8 cellular contexts compared by ENCODE assay signal in genomic region chr12:79689041-79689476, GRCh38. TPM values are rescaled to one million over a fixed set of nuclear protein-coding genes. Genes with fewer than 3 reads are reported as not detected.
DNase-seq lines count a peak whose midpoint lies in the region; ATAC-seq and TF ChIP-seq lines count a peak whose summit lies in the region.

No MANE protein-coding gene starts in this region.

- H3K4me3 ChIP-seq in ovary = peak overlapping the region; percentile 65

- no peaks in the 10 kb centered on the region for H3K9me3 ChIP-seq in ovary

- TF ChIP-seq CTCF in endothelial cell (IDR thresholded peaks at IDR 0.05; ENCODE audit: unreplicated experiment) (no peak), ovary (IDR thresholded peaks at IDR 0.05) (no peak)

- H3K4me1 ChIP-seq in ovary (ENCODE audit: insufficient read depth) = no peaks in the 10 kb centered on the region

- peak overlapping the region; percentile 81 for H3K27ac Mint-ChIP-seq in endothelial cell (ENCODE audit: unreplicated experiment)

- intact Hi-C loops in ovary (cut with DNase I) = loop anchor here in 2 of 4 donors (5.0 kb wide), 2 partner anchors 127 to 132 kb away; no protein-coding TSS in a partner anchor

- H3K27ac ChIP-seq in ovary = peak overlapping the region; percentile 92 to 98

- peak; percentile 6 for DNase-seq in NCI-H345 (lab: John Stamatoyannopoulos, UW)
- no peak for DNase-seq in NCI-H345 treated with DMSO at 0.1 percent for 48 hours (lab: John Stamatoyannopoulos, UW; ENCODE audit: unreplicated experiment)
- DNase-seq in NCI-H526 treated with DMSO at 0.1 percent for 48 hours (lab: John Stamatoyannopoulos, UW) = peak; percentile 29
- DNase-seq in endothelial cell (ENCODE audit: low spot score) = no peak
- DNase-seq in ovary = no peak
- DNase-seq in stimulated activated naive CD4-positive, alpha-beta T cell (lab: John Stamatoyannopoulos, UW) = no peak

- peaks cover 21% of the 10 kb centered on the region for H3K4me1 Mint-ChIP-seq in endothelial cell (ENCODE audit: unreplicated experiment)

- no peak for TF ChIP-seq POLR2A in ovary (IDR thresholded peaks at IDR 0.05)

- H3K27me3 ChIP-seq in ovary = no peaks in the 10 kb centered on the region

- 0 to 2% (median 0%) methylated on average over 6 of the region's 6 CpGs for WGBS in ovary, 3 donors

- H3K36me3 ChIP-seq in ovary = no peaks in the 10 kb centered on the region

- H3K9me3 Mint-ChIP-seq in endothelial cell (ENCODE audit: unreplicated experiment) = no peaks in the 10 kb centered on the region

- H3K4me3 Mint-ChIP-seq in endothelial cell (ENCODE audit: unreplicated experiment) = peak overlapping the region; percentile 93

- no peak for TF ChIP-seq EP300 in ovary (IDR thresholded peaks at IDR 0.05)

- H3K36me3 Mint-ChIP-seq in endothelial cell (ENCODE audit: low read depth, unreplicated experiment) = peaks cover 8% of the 10 kb centered on the region

- peaks cover 9% of the 10 kb centered on the region for H3K27me3 Mint-ChIP-seq in endothelial cell (ENCODE audit: unreplicated experiment)

- ATAC-seq in GM18858 (IDR thresholded peaks at IDR 0.05; ENCODE audit: unreplicated experiment) = no peak
- no peak for ATAC-seq in GM18498 (IDR thresholded peaks at IDR 0.05; ENCODE audit: unreplicated experiment)

RNA-seq across cellular contexts. Expression of gene PAWR, which starts 1.7 kb away (rescaled TPM):
- total RNA-seq in endothelial cell (ENCODE audit: unreplicated experiment) = 92.3 TPM
- 100 to 1,000 TPM in 1 of 7 donors, 10 to 100 TPM in 6; 46.8 to 125 (median 75.6) TPM for total RNA-seq in ovary
- polyA plus RNA-seq in ovary = 10 to 100 TPM; 26.4 to 39.6 TPM

Comparison
In these comparisons a context has a peak if more than half of its experiments do, and no peak if none do; other contexts are left out.
1. DNase-seq: peak in NCI-H345 (single experiment) and NCI-H526 treated with DMSO at 0.1 percent for 48 hours (single experiment); none in NCI-H345 treated with DMSO at 0.1 percent for 48 hours (single experiment), endothelial cell (single experiment), ovary (0 of 5) and stimulated activated naive CD4-positive, alpha-beta T cell (0 of 6).